ENCODE assay signal across 22 cellular contexts in the genomic region with DNA sequence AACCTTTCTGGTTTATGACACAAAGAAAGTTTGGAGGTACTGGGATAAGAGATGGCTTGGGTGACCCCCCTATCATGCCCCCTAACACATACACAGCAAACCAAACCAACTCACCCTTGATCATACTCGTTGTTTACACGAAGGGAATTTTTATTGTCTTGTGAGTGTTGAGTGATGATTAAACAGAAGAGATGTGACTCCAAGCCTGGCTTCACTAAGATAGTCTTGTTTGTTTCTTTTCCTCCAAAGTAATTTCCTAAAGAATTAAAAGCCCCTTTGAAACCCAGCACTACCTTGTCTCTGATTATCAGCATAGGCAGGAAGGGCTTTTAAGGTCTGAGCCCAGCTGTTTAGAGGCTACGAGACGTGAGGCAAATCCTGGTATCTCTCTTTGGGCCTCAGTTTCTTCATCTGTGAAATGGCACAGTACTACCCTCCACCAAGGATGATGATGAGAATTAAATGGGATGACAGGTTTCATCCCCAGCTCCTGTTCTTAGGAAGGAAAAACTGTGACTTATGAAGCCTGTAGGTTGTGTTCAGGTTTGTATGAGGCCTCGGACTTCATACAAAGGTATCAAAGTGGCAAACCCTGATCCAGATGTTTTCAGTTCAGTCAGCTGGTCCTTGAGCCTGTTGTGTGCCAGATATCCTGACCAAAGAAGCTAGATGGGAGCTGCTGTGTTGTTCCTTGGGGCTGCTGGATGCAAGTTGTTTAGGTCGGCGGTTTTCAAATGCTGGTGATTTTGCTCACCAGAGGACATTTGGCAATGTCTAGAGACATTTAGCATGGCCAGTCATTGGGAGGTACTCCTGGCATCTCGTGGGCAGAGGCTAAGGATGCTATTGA. TPM values are rescaled to one million over a fixed set of nuclear protein-coding genes. Genes with fewer than 3 reads are reported as not detected.
DNase-seq lines count a peak whose midpoint lies in the region; ATAC-seq, FAIRE-seq and TF ChIP-seq lines count a peak whose summit lies in the region.
"Had no signal": no experiment of that assay in that cellular context is flagged by ENCODE, and none has a peak within 500 bp of the region (broad histone marks: within the 10 kb centered on the region; RNA-seq: fewer than 3 reads in every experiment).

No MANE protein-coding gene starts in this region.

- intact Hi-C loops in ascending aorta (cut with DNase I): loop anchor here (5.0 kb wide), 1 partner anchor 50 kb away; a partner anchor contains a TSS
- intact Hi-C loops in activated T-helper 2 cell treated with anti-CD3 and anti-CD28 coated beads, Interferon-gamma antibody, Interleukin-2, Interleukin-4, amounts not matched to agents 10 μg/mL and 5 μg/mL and 100 μg/mL, durations not matched to agents 14 hours and 24 hours and 36 hours (cut with micrococcal nuclease): no loop called here

- H3K27me3 ChIP-seq in ascending aorta (no peaks in the 10 kb centered on the region), hepatocyte (no peaks in the 10 kb centered on the region)
- H3K27me3 ChIP-seq: esophagus squamous epithelium, SJCRH30 had no signal

- H3K27ac Mint-ChIP-seq in stimulated activated naive CD8-positive, alpha-beta T cell treated with anti-CD3 and anti-CD28 coated beads, Interleukin-15, amount 100 ng/mL, for 72 hours: no peak overlapping the region
- no peak overlapping the region for H3K27ac Mint-ChIP-seq in activated T-helper 2 cell treated with anti-CD3 and anti-CD28 coated beads, Interferon-gamma antibody, Interleukin-2, Interleukin-4, amounts not matched to agents 10 μg/mL and 5 μg/mL and 100 μg/mL, durations not matched to agents 14 hours and 24 hours and 36 hours
- H3K27ac Mint-ChIP-seq: activated CD8-positive, alpha-beta T cell treated with anti-CD3 and anti-CD28 coated beads for 36 hours; activated naive CD8-positive, alpha-beta T cell treated with anti-CD3 and anti-CD28 coated beads for 36 hours; natural killer cell; stimulated activated effector memory CD8-positive, alpha-beta T cell treated with anti-CD3 and anti-CD28 coated beads, Interleukin-12 subunit alpha, Interleukin-12 subunit beta, amount 100 ng/mL, for 72 hours had no signal

- H3K27me3 Mint-ChIP-seq in stimulated activated naive CD8-positive, alpha-beta T cell treated with anti-CD3 and anti-CD28 coated beads, Interleukin-15, amount 100 ng/mL, for 72 hours: peaks cover 88% of the 10 kb centered on the region
- H3K27me3 Mint-ChIP-seq in activated T-helper 2 cell treated with anti-CD3 and anti-CD28 coated beads, Interferon-gamma antibody, Interleukin-2, Interleukin-4, amounts not matched to agents 10 μg/mL and 5 μg/mL and 100 μg/mL, durations not matched to agents 14 hours and 24 hours and 36 hours (ENCODE audit: low read depth): peaks cover 65% of the 10 kb centered on the region

- H3K4me3 Mint-ChIP-seq in stimulated activated naive CD8-positive, alpha-beta T cell treated with anti-CD3 and anti-CD28 coated beads, Interleukin-15, amount 100 ng/mL, for 72 hours: no peak overlapping the region
- H3K4me3 Mint-ChIP-seq in activated T-helper 2 cell treated with anti-CD3 and anti-CD28 coated beads, Interferon-gamma antibody, Interleukin-2, Interleukin-4, amounts not matched to agents 10 μg/mL and 5 μg/mL and 100 μg/mL, durations not matched to agents 14 hours and 24 hours and 36 hours (ENCODE audit: low read depth): no peak overlapping the region
- H3K4me3 Mint-ChIP-seq: activated CD8-positive, alpha-beta T cell treated with anti-CD3 and anti-CD28 coated beads for 36 hours; activated naive CD8-positive, alpha-beta T cell treated with anti-CD3 and anti-CD28 coated beads for 36 hours; natural killer cell; stimulated activated effector memory CD8-positive, alpha-beta T cell treated with anti-CD3 and anti-CD28 coated beads, Interleukin-12 subunit alpha, Interleukin-12 subunit beta, amount 100 ng/mL, for 72 hours had no signal

- no peaks in the 10 kb centered on the region for H3K36me3 Mint-ChIP-seq in activated T-helper 2 cell treated with anti-CD3 and anti-CD28 coated beads, Interferon-gamma antibody, Interleukin-2, Interleukin-4, amounts not matched to agents 10 μg/mL and 5 μg/mL and 100 μg/mL, durations not matched to agents 14 hours and 24 hours and 36 hours (ENCODE audit: low read depth)
- H3K36me3 Mint-ChIP-seq: natural killer cell; stimulated activated effector memory CD8-positive, alpha-beta T cell treated with anti-CD3 and anti-CD28 coated beads, Interleukin-12 subunit alpha, Interleukin-12 subunit beta, amount 100 ng/mL, for 72 hours had no signal

- DNase-seq in GM18507 (ENCODE audit: extremely low spot score, insufficient read length, low read depth): no peak
- no peak for DNase-seq in ascending aorta (ENCODE audit: low spot score in 2 of 2)
- DNase-seq in hepatocyte (ENCODE audit: low spot score): no peak
- no peak for DNase-seq in substantia nigra (lab: John Stamatoyannopoulos, UW)
- no peak for DNase-seq in kidney tubule cell (ENCODE audit: low spot score)
- no peak for DNase-seq in stimulated activated naive CD8-positive, alpha-beta T cell treated with anti-CD3 and anti-CD28 coated beads, Interleukin-15, amount 100 ng/mL, for 72 hours
- no peak for DNase-seq in D721Med (ENCODE audit: insufficient read length, low spot score)
- DNase-seq in activated T-helper 2 cell treated with anti-CD3 and anti-CD28 coated beads, Interferon-gamma antibody, Interleukin-2, Interleukin-4, amounts not matched to agents 10 μg/mL and 5 μg/mL and 100 μg/mL, durations not matched to agents 14 hours and 24 hours and 36 hours (ENCODE audit: low spot score): no peak
- DNase-seq: activated CD8-positive, alpha-beta T cell treated with anti-CD3 and anti-CD28 coated beads for 36 hours; activated naive CD8-positive, alpha-beta T cell treated with anti-CD3 and anti-CD28 coated beads for 36 hours; effector CD4-positive, alpha-beta T cell; esophagus squamous epithelium; natural killer cell; NCI-H1417 treated with DMSO at 0.1 percent for 48 hours; NCI-H2171; NCI-H69; OCI-M1; SJCRH30; T-helper 2 cell had no signal

- TF ChIP-seq CTCF in ascending aorta (IDR thresholded peaks at IDR 0.05) (no peak), hepatocyte (IDR thresholded peaks at IDR 0.05; ENCODE audit: poor library complexity) (no peak), D721Med (IDR thresholded peaks at IDR 0.05; ENCODE audit: insufficient read depth, missing control alignments) (no peak)

- H4K20me1 ChIP-seq in hepatocyte (ENCODE audit: insufficient read depth, poor library complexity, severe bottlenecking): peaks cover 97% of the 10 kb centered on the region

- H3K4me1 ChIP-seq in ascending aorta (peaks cover 3 to 58% of the 10 kb centered on the region in 2 donors), hepatocyte (ENCODE audit: insufficient read depth) (peaks cover 45% of the 10 kb centered on the region)

- FAIRE-seq in GM18507 (lab: Jason Lieb, UNC): peak; percentile 31
- no peak for FAIRE-seq in D721Med (lab: Jason Lieb, UNC)
- FAIRE-seq: G401.6, urothelium cell line had no signal

- peaks cover 1 to 3% of the 10 kb centered on the region in 2 donors for H3K9me3 Mint-ChIP-seq in stimulated activated naive CD8-positive, alpha-beta T cell treated with anti-CD3 and anti-CD28 coated beads, Interleukin-15, amount 100 ng/mL, for 72 hours
- H3K9me3 Mint-ChIP-seq in activated T-helper 2 cell treated with anti-CD3 and anti-CD28 coated beads, Interferon-gamma antibody, Interleukin-2, Interleukin-4, amounts not matched to agents 10 μg/mL and 5 μg/mL and 100 μg/mL, durations not matched to agents 14 hours and 24 hours and 36 hours: no peaks in the 10 kb centered on the region
- H3K9me3 Mint-ChIP-seq: activated CD8-positive, alpha-beta T cell treated with anti-CD3 and anti-CD28 coated beads for 36 hours; activated naive CD8-positive, alpha-beta T cell treated with anti-CD3 and anti-CD28 coated beads for 36 hours; natural killer cell; stimulated activated effector memory CD8-positive, alpha-beta T cell treated with anti-CD3 and anti-CD28 coated beads, Interleukin-12 subunit alpha, Interleukin-12 subunit beta, amount 100 ng/mL, for 72 hours had no signal

- H3K9me2 ChIP-seq in hepatocyte (replicated peaks; ENCODE audit: insufficient read depth): no peaks in the 10 kb centered on the region

- no peaks in the 10 kb centered on the region for H3K36me3 ChIP-seq in ascending aorta
- H3K36me3 ChIP-seq in hepatocyte (replicated peaks; ENCODE audit: insufficient read depth, low read depth): no peaks in the 10 kb centered on the region

- H3K9me3 ChIP-seq in ascending aorta (no peaks in the 10 kb centered on the region), hepatocyte (ENCODE audit: low read depth) (no peaks in the 10 kb centered on the region)
- H3K9me3 ChIP-seq: esophagus squamous epithelium, SJCRH30 had no signal

- H3K4me3 ChIP-seq in ascending aorta: no peak overlapping the region
- H3K4me3 ChIP-seq in hepatocyte: no peak overlapping the region
- H3K4me3 ChIP-seq: esophagus squamous epithelium, SJCRH30 had no signal

- no peak for ATAC-seq in stimulated activated naive CD8-positive, alpha-beta T cell treated with anti-CD3 and anti-CD28 coated beads, Interleukin-15, amount 100 ng/mL, for 72 hours
- ATAC-seq: activated CD8-positive, alpha-beta T cell treated with anti-CD3 and anti-CD28 coated beads for 36 hours; natural killer cell; stimulated activated effector memory CD8-positive, alpha-beta T cell treated with anti-CD3 and anti-CD28 coated beads, Interleukin-12 subunit alpha, Interleukin-12 subunit beta, amount 100 ng/mL, for 72 hours had no signal

- peak overlapping the region; percentile 35 for H3K4me2 ChIP-seq in hepatocyte

- H3K27ac ChIP-seq in ascending aorta: peak overlapping the region; percentile 56 to 76
- H3K27ac ChIP-seq in hepatocyte: peak overlapping the region; percentile 72
- peak overlapping the region; percentile 78 for H3K27ac ChIP-seq in substantia nigra (ENCODE audit: low read depth, low read length, poor library complexity, severe bottlenecking)
- H3K27ac ChIP-seq: SJCRH30 had no signal

- no peak overlapping the region for H2AFZ ChIP-seq in hepatocyte

- peaks cover 14% of the 10 kb centered on the region for H3K4me1 Mint-ChIP-seq in stimulated activated naive CD8-positive, alpha-beta T cell treated with anti-CD3 and anti-CD28 coated beads, Interleukin-15, amount 100 ng/mL, for 72 hours
- H3K4me1 Mint-ChIP-seq in activated T-helper 2 cell treated with anti-CD3 and anti-CD28 coated beads, Interferon-gamma antibody, Interleukin-2, Interleukin-4, amounts not matched to agents 10 μg/mL and 5 μg/mL and 100 μg/mL, durations not matched to agents 14 hours and 24 hours and 36 hours (ENCODE audit: low read depth): peaks cover 4% of the 10 kb centered on the region

- whole genome bisulfite sequencing in hepatocyte (ENCODE audit: low lambda C conversion rate, missing lambda C conversion rate): 75% methylated on average over 8 of the region's 8 CpGs

- H3K79me2 ChIP-seq in hepatocyte: peaks cover 98% of the 10 kb centered on the region

RNA-seq across cellular contexts. Expression of a gene that starts 51.8 kb away (rescaled TPM):
- total RNA-seq in ascending aorta (8.2 TPM), hepatocyte (14.8 and 18.7 TPM in 2 replicates)
- polyA plus RNA-seq in hepatocyte: 28.8 and 34.1 TPM in 2 replicates
- total RNA-seq in activated T-helper 2 cell treated with anti-CD3 and anti-CD28 coated beads, Interferon-gamma antibody, Interleukin-2, Interleukin-4, amounts not matched to agents 10 μg/mL and 5 μg/mL and 100 μg/mL, durations not matched to agents 14 hours and 24 hours and 36 hours: 0.52 and 0.76 TPM in 2 replicates
